In genomic region chr10:98460837-98461499, GRCh38 we compare ENCODE assay signal across 8 cellular contexts. TPM values are rescaled to one million over a fixed set of nuclear protein-coding genes. Genes with fewer than 3 reads are reported as not detected.
A peak's percentile ranks its signal among the peaks of the same experiment; 100 is the strongest.
DNase-seq lines count a peak whose midpoint lies in the region; ATAC-seq and TF ChIP-seq lines count a peak whose summit lies in the region.

No MANE protein-coding gene starts in this region.

- peaks cover 6% of the 10 kb centered on the region for H3K4me1 ChIP-seq in BE2C
- peaks cover 8% of the 10 kb centered on the region for H3K4me1 ChIP-seq in mucosa of descending colon (ENCODE audit: low read depth)

- POLR2A ChIA-PET in GM10248 (lab: Yijun Ruan, JAX) = no interaction called here

- H3K9me3 ChIP-seq in BE2C = no peaks in the 10 kb centered on the region
- no peaks in the 10 kb centered on the region for H3K9me3 ChIP-seq in mucosa of descending colon

- CTCF ChIA-PET in GM10248 (lab: Yijun Ruan, JAX) = interaction anchor here (1.0 to 3.7 kb wide), 5 partner anchors 7 to 786 kb away, joined by 3 to 24 read pairs (median 3); partner anchors contain the start of gene HPS1

- TF ChIP-seq CTCF in BE2C (IDR thresholded peaks at IDR 0.05; ENCODE audit: low read depth, low read length) (no peak), mucosa of descending colon (IDR thresholded peaks at IDR 0.05) (no peak), GM10248 (IDR thresholded peaks at IDR 0.05; ENCODE audit: control extremely low read depth, extremely low read depth, low read depth, missing control alignments) (no peak)

- intact Hi-C loops in mucosa of descending colon (cut with DNase I, micrococcal nuclease) = loop anchor here in 1 of 2 donors (10.0 kb wide), 1 partner anchor 714 kb away; no protein-coding TSS in a partner anchor

- ATAC-seq in mucosa of descending colon (peak; percentile 98), GM21367 (IDR thresholded peaks at IDR 0.05; ENCODE audit: unreplicated experiment) (no peak)

- H3K4me3 ChIP-seq in BE2C (ENCODE audit: low read depth, low read length) = no peak overlapping the region
- no peak overlapping the region for H3K4me3 ChIP-seq in mucosa of descending colon

- H3K36me3 ChIP-seq in BE2C = no peaks in the 10 kb centered on the region
- H3K36me3 ChIP-seq in mucosa of descending colon (ENCODE audit: low read depth) = no peaks in the 10 kb centered on the region

- H3K27me3 ChIP-seq in BE2C = peaks cover 71% of the 10 kb centered on the region

- peak; percentile 75 for DNase-seq in BE2C
- peak; percentile 12 for DNase-seq in MV-4-11 (lab: John Stamatoyannopoulos, UW)
- DNase-seq in dermis blood vessel endothelial cell = peak; percentile 92
- DNase-seq in mucosa of descending colon = peak in 1 of 3 donors; percentile 60
- no peak for DNase-seq in NOMO-1 (lab: John Stamatoyannopoulos, UW; ENCODE audit: unreplicated experiment in 2 of 2)
- DNase-seq in cerebellum (ENCODE audit: low spot score) = no peak
- DNase-seq in GM10248 (ENCODE audit: extremely low spot score) = no peak

RNA-seq across cellular contexts. Expression of gene HPS1, which starts 14.2 kb away (rescaled TPM):
- not detected for polyA plus RNA-seq in BE2C (2012; ENCODE audit: insufficient read depth, insufficient read length, low read depth)
- total RNA-seq in dermis blood vessel endothelial cell (24.8 and 32.7 TPM in 2 replicates), mucosa of descending colon (100 to 1,000 TPM in 1 of 3 donors, 10 to 100 TPM in 2; 80.9 to 101 (median 85.4) TPM), cerebellum (12.6 TPM)

RNA-seq across cellular contexts. Expression of gene PYROXD2, which starts 46.0 kb away (rescaled TPM):
- polyA plus RNA-seq in BE2C (2012; ENCODE audit: insufficient read depth, insufficient read length, low read depth) = 5.2 TPM
- total RNA-seq in dermis blood vessel endothelial cell (3.6 and 6.4 TPM in 2 replicates), mucosa of descending colon (10 to 100 TPM in 1 of 3 donors, 1 to 10 TPM in 2; 6.3 to 11.6 (median 9.7) TPM), cerebellum (5.3 TPM)

Comparison
In these comparisons a context has a peak if more than half of its experiments do, and no peak if none do; other contexts are left out.
1. DNase-seq: peak in BE2C (single experiment), MV-4-11 (single experiment) and dermis blood vessel endothelial cell (single experiment); none in NOMO-1 (0 of 2), cerebellum (single experiment) and GM10248 (single experiment).